In the genomic region with DNA sequence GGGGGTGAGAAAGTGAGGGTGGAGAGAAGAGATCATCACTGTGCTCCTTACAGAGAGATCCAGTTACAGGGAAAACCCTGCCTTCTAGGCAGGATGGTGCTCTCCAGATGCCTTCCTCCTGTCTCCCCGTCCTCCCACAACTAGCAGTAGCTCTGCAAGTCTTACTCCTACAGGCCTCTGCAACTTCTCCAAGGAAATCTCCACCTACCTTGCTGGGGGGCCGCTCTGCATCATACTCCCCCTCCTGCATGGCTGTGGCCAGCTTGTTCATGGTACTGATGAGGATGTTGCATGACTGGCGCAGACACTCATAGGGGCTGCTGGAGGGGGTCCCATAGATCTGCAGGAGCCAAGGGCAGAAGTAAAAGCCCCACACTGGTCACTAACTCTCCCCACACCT, we compare ENCODE assay signal across 1 cellular context.
TF ChIP-seq lines count a peak whose summit lies in the region.

No MANE protein-coding gene starts in this region.

TF ChIP-seq in IMR-90, 13 proteins besides CTCF, POLR2A, EP300 and RAD21:
- TF ChIP-seq RCOR1 (IDR thresholded peaks at IDR 0.05; ENCODE audit: insufficient replicate concordance, low read length) = no peak
- TF ChIP-seq SMC3 (IDR thresholded peaks at IDR 0.05; ENCODE audit: low read depth, low read length) = no peak
- no peak for TF ChIP-seq USF2 (IDR thresholded peaks at IDR 0.05; ENCODE audit: low read depth, low read length)
- no peak for TF ChIP-seq MXI1 (IDR thresholded peaks at IDR 0.05; ENCODE audit: borderline replicate concordance, low read depth, low read length)
- TF ChIP-seq RFX5 (IDR thresholded peaks at IDR 0.05; ENCODE audit: low read depth, low read length) = no peak
- no peak for TF ChIP-seq MAFK (IDR thresholded peaks at IDR 0.05; ENCODE audit: low read depth, low read length)
- TF ChIP-seq ELK1 (IDR thresholded peaks at IDR 0.05; ENCODE audit: borderline replicate concordance, low read depth, low read length) = no peak
- TF ChIP-seq CHD1 (IDR thresholded peaks at IDR 0.05; ENCODE audit: low read depth, low read length) = no peak
- no peak for TF ChIP-seq FOS (IDR thresholded peaks at IDR 0.05; ENCODE audit: low read depth, low read length)
- TF ChIP-seq CEBPB (IDR thresholded peaks at IDR 0.05; ENCODE audit: low read depth, low read length) = no peak
- no peak for TF ChIP-seq NFE2L2 (IDR thresholded peaks at IDR 0.05; ENCODE audit: low read depth, low read length)
- TF ChIP-seq BHLHE40 (IDR thresholded peaks at IDR 0.05; ENCODE audit: low read depth, low read length) = no peak
- no peak for TF ChIP-seq MAZ (IDR thresholded peaks at IDR 0.05; ENCODE audit: borderline replicate concordance, low read depth, low read length)
